ENCODE assay signal across 30 cellular contexts in genomic region chr6:138688580-138688979, GRCh38.
"Had no signal": no experiment of that assay in that cellular context is flagged by ENCODE, and none has a peak within 500 bp of the region (broad histone marks: within the 10 kb centered on the region; RNA-seq: fewer than 3 reads in every experiment).

No MANE protein-coding gene starts in this region.

- ATAC-seq: activated CD4-positive, CD25-positive, alpha-beta regulatory T cell treated with anti-CD3 and anti-CD28 coated beads, Interleukin-2, amount 50 U/mL, for 24 hours; activated CD8-positive, alpha-beta T cell treated with anti-CD3 and anti-CD28 coated beads for 36 hours; activated naive CD8-positive, alpha-beta T cell treated with anti-CD3 and anti-CD28 coated beads, Interleukin-2, amount 50 U/mL, for 24 hours; T-cell; T-helper 17 cell had no signal

- H3K36me3 ChIP-seq: adrenal gland, ascending aorta, breast epithelium, cardiac muscle cell, colonic mucosa, WERI-Rb-1 had no signal

- H3K9me3 ChIP-seq: adrenal gland, ascending aorta, breast epithelium, colonic mucosa had no signal

- H3K27ac ChIP-seq: adrenal gland, ascending aorta, breast epithelium, cardiac muscle cell, colonic mucosa, WERI-Rb-1 had no signal

- FAIRE-seq: endometrium, endothelial cell of umbilical vein, frontal cortex had no signal

- DNase-seq: activated B cell treated with CpG ODN at 0.5 μM for 24 hours; activated CD4-positive, alpha-beta T cell treated with anti-CD3 and anti-CD28 coated beads for 48 hours; activated CD4-positive, alpha-beta T cell treated with anti-CD3 and anti-CD28 coated beads, Interleukin-2, amount 50 U/mL, for 1 hour; activated CD4-positive, alpha-beta T cell treated with anti-CD3 and anti-CD28 coated beads, Interleukin-2, amount 50 U/mL, for 48 hours; activated CD8-positive, alpha-beta memory T cell treated with anti-CD3 and anti-CD28 coated beads for 24 hours; activated CD8-positive, alpha-beta T cell treated with anti-CD3 and anti-CD28 coated beads for 36 hours; activated effector memory CD4-positive, alpha-beta T cell treated with anti-CD3 and anti-CD28 coated beads, Interleukin-2, amount 50 U/mL, for 16 hours; activated naive CD4-positive, alpha-beta T cell treated with anti-CD3 and anti-CD28 coated beads for 36 hours; activated naive CD8-positive, alpha-beta T cell treated with anti-CD3 and anti-CD28 coated beads for 36 hours; activated naive CD8-positive, alpha-beta T cell treated with anti-CD3 and anti-CD28 coated beads, Interleukin-2, amount 50 U/mL, for 24 hours; activated T-cell treated with anti-CD3 and anti-CD28 coated beads, Interleukin-2, amount 50 U/mL, for 1 hour; activated T-cell treated with anti-CD3 and anti-CD28 coated beads, Interleukin-2, amount 50 U/mL, for 48 hours; adrenal gland; central memory CD4-positive, alpha-beta T cell; cerebellar nuclear complex; colonic mucosa; effector CD8-positive, alpha-beta T cell; foreskin fibroblast; head of caudate nucleus; T-cell; T-helper 17 cell; T1000; WERI-Rb-1 had no signal

- H3K27me3 ChIP-seq: adrenal gland, ascending aorta, breast epithelium, cardiac muscle cell, colonic mucosa had no signal

- H3K4me1 ChIP-seq: breast epithelium, colonic mucosa had no signal

- H3K4me3 ChIP-seq: adrenal gland, ascending aorta, breast epithelium, cardiac muscle cell, colonic mucosa had no signal
